ENCODE assay signal across 8 cellular contexts in the genomic region with DNA sequence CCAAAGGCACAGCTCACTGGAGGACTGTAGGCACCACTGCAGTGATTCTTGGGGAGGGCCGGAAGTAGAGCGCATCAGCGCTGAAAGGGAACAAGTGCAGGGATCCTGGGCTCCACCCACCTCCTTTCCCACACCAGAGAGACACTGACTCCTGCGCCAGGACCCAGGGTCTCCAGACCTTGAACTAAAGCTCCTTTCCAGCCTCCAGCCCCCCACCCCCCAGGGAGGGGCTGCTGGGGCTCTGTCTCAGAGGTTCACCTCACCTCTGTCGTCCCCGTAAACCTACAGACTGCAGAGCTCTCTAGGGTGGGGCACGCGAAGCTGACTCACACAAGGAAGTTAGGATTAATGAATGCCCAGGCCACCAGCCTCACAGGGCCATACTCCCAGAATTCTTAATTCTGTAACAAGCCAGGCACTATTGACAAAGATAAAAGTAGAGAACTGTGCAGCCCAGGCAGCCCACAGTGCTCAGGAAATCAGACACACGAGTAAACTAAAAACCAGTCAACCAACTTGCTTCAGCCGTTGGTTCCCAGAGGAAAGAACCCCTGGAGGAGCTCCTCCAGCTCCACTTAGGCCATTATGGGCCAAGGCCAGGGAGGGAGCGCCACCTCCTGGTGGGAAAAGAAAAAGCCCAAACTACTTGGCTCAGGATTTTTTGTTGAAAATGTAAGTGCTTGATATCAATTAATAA. TPM values are rescaled to one million over a fixed set of nuclear protein-coding genes. Genes with fewer than 3 reads are reported as not detected.
DNase-seq lines count a peak whose midpoint lies in the region; ATAC-seq and TF ChIP-seq lines count a peak whose summit lies in the region.

No MANE protein-coding gene starts in this region.

- DNase-seq in DMS79 treated with DMSO at 0.1 percent for 48 hours (lab: John Stamatoyannopoulos, UW) (peak; percentile 81), LHCN-M2 (ENCODE audit: low read depth) (peak; percentile 57), Right ventricle myocardium superior (peak; percentile 58), progenitor cell of endocrine pancreas (ENCODE audit: low spot score, unreplicated experiment) (peak; percentile 66)
- peak; percentile 71 for DNase-seq in activated naive CD8-positive, alpha-beta T cell treated with anti-CD3 and anti-CD28 coated beads, Interleukin-2, amount 10 ng/mL, durations not matched to agents 7 days and 5 days

- intact Hi-C loops in Right ventricle myocardium superior (cut with DNase I), result loop anchor here (5.0 kb wide), 2 partner anchors 296 to 346 kb away; a partner anchor contains a TSS

- peaks cover 2% of the 10 kb centered on the region for H3K27me3 Mint-ChIP-seq in activated naive CD8-positive, alpha-beta T cell treated with anti-CD3 and anti-CD28 coated beads, Interleukin-2, amount 10 ng/mL, durations not matched to agents 7 days and 5 days
- H3K27me3 Mint-ChIP-seq in progenitor cell of endocrine pancreas, result no peaks in the 10 kb centered on the region

- POLR2A ChIA-PET in activated naive CD8-positive, alpha-beta T cell treated with anti-CD3 and anti-CD28 coated beads, Interleukin-2, amount 10 ng/mL, durations not matched to agents 7 days and 5 days (lab: Charles Lee), result interaction anchor here (0.7 kb wide), 2 partner anchors 45 to 63 kb away, joined by 4 read pairs; no protein-coding TSS in a partner anchor

- H3K27ac Mint-ChIP-seq in activated naive CD8-positive, alpha-beta T cell treated with anti-CD3 and anti-CD28 coated beads, Interleukin-2, amount 10 ng/mL, durations not matched to agents 7 days and 5 days, result no peak overlapping the region
- peak overlapping the region; percentile 89 for H3K27ac Mint-ChIP-seq in progenitor cell of endocrine pancreas

- TF ChIP-seq CTCF in progenitor cell of endocrine pancreas (IDR thresholded peaks at IDR 0.05; ENCODE audit: unreplicated experiment), result peak; percentile 92

- no peaks in the 10 kb centered on the region for H3K9me3 Mint-ChIP-seq in activated naive CD8-positive, alpha-beta T cell treated with anti-CD3 and anti-CD28 coated beads, Interleukin-2, amount 10 ng/mL, durations not matched to agents 7 days and 5 days
- H3K9me3 Mint-ChIP-seq in progenitor cell of endocrine pancreas (ENCODE audit: low read depth), result no peaks in the 10 kb centered on the region

- H3K36me3 Mint-ChIP-seq in activated naive CD8-positive, alpha-beta T cell treated with anti-CD3 and anti-CD28 coated beads, Interleukin-2, amount 10 ng/mL, durations not matched to agents 7 days and 5 days, result no peaks in the 10 kb centered on the region
- peaks cover 1% of the 10 kb centered on the region for H3K36me3 Mint-ChIP-seq in progenitor cell of endocrine pancreas (ENCODE audit: insufficient read depth)

- ATAC-seq in SK-N-SH treated with all-trans-retinoic acid at 6 μM for 48 hours (peak; percentile 91), Right ventricle myocardium superior (ENCODE audit: poor library complexity) (peak; percentile 76), HG02885 (IDR thresholded peaks at IDR 0.05; ENCODE audit: poor library complexity, unreplicated experiment) (no peak), GM18511 (IDR thresholded peaks at IDR 0.05; ENCODE audit: unreplicated experiment) (no peak)
- peak; percentile 56 for ATAC-seq in activated naive CD8-positive, alpha-beta T cell treated with anti-CD3 and anti-CD28 coated beads, Interleukin-2, amount 10 ng/mL, durations not matched to agents 7 days and 5 days (ENCODE audit: low read depth)

- no peak overlapping the region for H3K4me3 Mint-ChIP-seq in activated naive CD8-positive, alpha-beta T cell treated with anti-CD3 and anti-CD28 coated beads, Interleukin-2, amount 10 ng/mL, durations not matched to agents 7 days and 5 days
- H3K4me3 Mint-ChIP-seq in progenitor cell of endocrine pancreas (ENCODE audit: low read depth), result peak overlapping the region; percentile 14

- peaks cover 6% of the 10 kb centered on the region for H3K4me1 Mint-ChIP-seq in activated naive CD8-positive, alpha-beta T cell treated with anti-CD3 and anti-CD28 coated beads, Interleukin-2, amount 10 ng/mL, durations not matched to agents 7 days and 5 days
- peaks cover 17% of the 10 kb centered on the region for H3K4me1 Mint-ChIP-seq in progenitor cell of endocrine pancreas (ENCODE audit: low read depth)

TF ChIP-seq in SK-N-SH treated with all-trans-retinoic acid at 6 μM for 48 hours, 23 proteins besides CTCF, POLR2A, EP300 and RAD21:
- TF ChIP-seq ARNTL (CRISPR knock-in tag; IDR thresholded peaks at IDR 0.05; ENCODE audit: borderline replicate concordance, low read depth), result no peak
- TF ChIP-seq OSR1 (CRISPR knock-in tag; IDR thresholded peaks at IDR 0.05), result no peak
- TF ChIP-seq ESRRG (CRISPR knock-in tag; IDR thresholded peaks at IDR 0.05), result no peak
- TF ChIP-seq ISL1 (CRISPR knock-in tag; IDR thresholded peaks at IDR 0.05), result no peak
- TF ChIP-seq ZNF565 (CRISPR knock-in tag; conservative IDR thresholded peaks at IDR 0.05; ENCODE audit: low read depth), result no peak
- TF ChIP-seq, protein P1, sequence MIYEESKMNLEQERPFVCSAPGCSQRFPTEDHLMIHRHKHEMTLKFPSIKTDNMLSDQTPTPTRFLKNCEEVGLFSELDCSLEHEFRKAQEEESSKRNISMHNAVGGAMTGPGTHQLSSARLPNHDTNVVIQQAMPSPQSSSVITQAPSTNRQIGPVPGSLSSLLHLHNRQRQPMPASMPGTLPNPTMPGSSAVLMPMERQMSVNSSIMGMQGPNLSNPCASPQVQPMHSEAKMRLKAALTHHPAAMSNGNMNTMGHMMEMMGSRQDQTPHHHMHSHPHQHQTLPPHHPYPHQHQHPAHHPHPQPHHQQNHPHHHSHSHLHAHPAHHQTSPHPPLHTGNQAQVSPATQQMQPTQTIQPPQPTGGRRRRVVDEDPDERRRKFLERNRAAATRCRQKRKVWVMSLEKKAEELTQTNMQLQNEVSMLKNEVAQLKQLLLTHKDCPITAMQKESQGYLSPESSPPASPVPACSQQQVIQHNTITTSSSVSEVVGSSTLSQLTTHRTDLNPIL (CRISPR knock-in tag; IDR thresholded peaks at IDR 0.05; ENCODE audit: low read depth), result no peak
- TF ChIP-seq TCF4 (CRISPR knock-in tag; IDR thresholded peaks at IDR 0.05; ENCODE audit: borderline replicate concordance), result no peak
- TF ChIP-seq ZFP3 (CRISPR knock-in tag; IDR thresholded peaks at IDR 0.05), result no peak

RNA-seq across cellular contexts. Expression of a gene that starts 45.1 kb away (rescaled TPM):
- total RNA-seq in LHCN-M2 (2014; rRNA removed), result 80.1 and 84.1 TPM in 2 replicates
- 87.2 TPM for polyA plus RNA-seq in LHCN-M2 (2012)
- 10 to 100 TPM; 83.3 to 86.9 TPM for total RNA-seq in activated naive CD8-positive, alpha-beta T cell treated with anti-CD3 and anti-CD28 coated beads, Interleukin-2, amount 10 ng/mL, durations not matched to agents 7 days and 5 days
- total RNA-seq in Right ventricle myocardium superior, result 443 TPM
- 100 and 106 TPM in 2 replicates for total RNA-seq in progenitor cell of endocrine pancreas

Comparison
In these comparisons a context has a peak if more than half of its experiments do, and no peak if none do; other contexts are left out.
1. ATAC-seq: peak in SK-N-SH treated with all-trans-retinoic acid at 6 μM for 48 hours (single experiment), activated naive CD8-positive, alpha-beta T cell treated with anti-CD3 and anti-CD28 coated beads, Interleukin-2, amount 10 ng/mL, durations not matched to agents 7 days and 5 days (single experiment) and Right ventricle myocardium superior (single experiment); none in HG02885 (single experiment) and GM18511 (single experiment).
2. Peak in every context shown above with its lines, with median percentiles within 50 percentile points of each other: DNase-seq.